2 cellular contexts compared by ENCODE assay signal in genomic region chr1:37033355-37034291, GRCh38.
TF ChIP-seq lines count a peak whose summit lies in the region.

No MANE protein-coding gene starts in this region.

TF ChIP-seq in WTC11, 78 proteins besides CTCF, POLR2A, EP300 and RAD21 (continues in another document):
- TF ChIP-seq FOXP4 (CRISPR knock-in tag; IDR thresholded peaks at IDR 0.05), result no peak
- TF ChIP-seq FOXJ3 (CRISPR knock-in tag; IDR thresholded peaks at IDR 0.05; ENCODE audit: borderline replicate concordance), result no peak
- TF ChIP-seq SMAD4 (CRISPR knock-in tag; IDR thresholded peaks at IDR 0.05), result no peak
- TF ChIP-seq E2F1 (CRISPR knock-in tag; IDR thresholded peaks at IDR 0.05), result no peak
- no peak for TF ChIP-seq EMX1 (CRISPR knock-in tag; IDR thresholded peaks at IDR 0.05)
- no peak for TF ChIP-seq FOXP1 (CRISPR knock-in tag; IDR thresholded peaks at IDR 0.05; ENCODE audit: borderline replicate concordance)
- 0 out of 2 replicates have a peak, but pooled peaks have one; percentile 7 for TF ChIP-seq SP1 (CRISPR knock-in tag; conservative IDR thresholded peaks at IDR 0.05)
- no peak for TF ChIP-seq TP53 (CRISPR knock-in tag; IDR thresholded peaks at IDR 0.05)
- TF ChIP-seq GABPB1 (CRISPR knock-in tag; IDR thresholded peaks at IDR 0.05), result no peak
- TF ChIP-seq SMAD3 (CRISPR knock-in tag; IDR thresholded peaks at IDR 0.05; ENCODE audit: borderline replicate concordance), result no peak
- TF ChIP-seq ERG (CRISPR knock-in tag; IDR thresholded peaks at IDR 0.05), result no peak
- 0 out of 2 replicates have a peak, but pooled peaks have one; percentile 7 for TF ChIP-seq USF2 (CRISPR knock-in tag; IDR thresholded peaks at IDR 0.05)
- TF ChIP-seq STAT6 (CRISPR knock-in tag; conservative IDR thresholded peaks at IDR 0.05; ENCODE audit: low read depth), result no peak
- 0 out of 2 replicates have a peak, but pooled peaks have one; percentile 16 for TF ChIP-seq ZBTB43 (CRISPR knock-in tag; IDR thresholded peaks at IDR 0.05)
- TF ChIP-seq PRRX2 (CRISPR knock-in tag; IDR thresholded peaks at IDR 0.05), result no peak
- TF ChIP-seq ELF4 (CRISPR knock-in tag; IDR thresholded peaks at IDR 0.05; ENCODE audit: low read depth), result no peak
- no peak for TF ChIP-seq NFATC4 (CRISPR knock-in tag; IDR thresholded peaks at IDR 0.05)

TF ChIP-seq in neural cell, 6 proteins besides CTCF, POLR2A, EP300 and RAD21 (continued from another document):
- TF ChIP-seq REST (IDR thresholded peaks at IDR 0.05; ENCODE audit: borderline replicate concordance), result no peak
- TF ChIP-seq SMC3 (conservative IDR thresholded peaks at IDR 0.05; ENCODE audit: poor library complexity), result peak; percentile 8
- TF ChIP-seq POLR2AphosphoS5 (IDR thresholded peaks at IDR 0.05), result peak; percentile 6
TF ChIP-seq in neural cell: peak in this region for 3.
